29 cellular contexts compared by ENCODE assay signal in genomic region chr13:111540486-111540885, GRCh38.
"Had no signal": no experiment of that assay in that cellular context is flagged by ENCODE, and none has a peak within 500 bp of the region (broad histone marks: within the 10 kb centered on the region; RNA-seq: fewer than 3 reads in every experiment).

No MANE protein-coding gene starts in this region.

- DNase-seq: head of caudate nucleus; hippocampal formation; kidney glomerular epithelial cell; left cardiac atrium; left ventricle myocardium superior; lower lobe of right lung; mammary epithelial cell; mesenchymal stem cell; naive B cell; natural killer cell; nucleus accumbens; psoas muscle; right lobe of liver; stimulated activated CD4-positive, alpha-beta T cell treated with anti-CD3 and anti-CD28 coated beads, Interleukin-2, amount 100 ng/mL, for 48 hours; stimulated activated CD4-positive, alpha-beta T cell treated with anti-CD3 and anti-CD28 coated beads, Interleukin-4, amount 100 ng/mL, for 4 hours; stimulated activated CD8-positive, alpha-beta memory T cell treated with anti-CD3 and anti-CD28 coated beads, Interleukin-4, amount 100 ng/mL, for 48 hours; stimulated activated naive CD8-positive, alpha-beta T cell treated with anti-CD3 and anti-CD28 coated beads, Interleukin-15, Interleukin-2, amounts not matched to agents 100 U/mL and 50 U/mL, for 24 hours; stomach; testis; thyroid gland; transverse colon; upper lobe of right lung had no signal

- H3K36me3 ChIP-seq: lower lobe of right lung, pancreas, right lobe of liver, stomach, thyroid gland, transverse colon, upper lobe of right lung had no signal

- FAIRE-seq: keratinocyte, pancreas, urothelium cell line had no signal

- H3K4me1 Mint-ChIP-seq: mesothelial cell of epicardium; naive B cell; stimulated activated memory B cell treated with anti-CD40 and anti-IgM and Interleukin-4, amounts not matched to agents 10 μg/mL and 1 μg/mL and 100 μg/mL, for 72 hours had no signal

- H3K27me3 ChIP-seq: right lobe of liver, testis, thyroid gland had no signal

- ATAC-seq: left cardiac atrium; left lobe of liver; left ventricle myocardium superior; natural killer cell; pancreas; psoas muscle; right lobe of liver; stimulated activated memory B cell treated with anti-CD40 and anti-IgM and Interleukin-4, amounts not matched to agents 10 μg/mL and 1 μg/mL and 100 μg/mL, for 72 hours; stimulated activated naive CD8-positive, alpha-beta T cell treated with anti-CD3 and anti-CD28 coated beads, Interleukin-15, Interleukin-2, amounts not matched to agents 100 U/mL and 50 U/mL, for 24 hours; upper lobe of right lung had no signal

- H3K4me3 Mint-ChIP-seq: mesothelial cell of epicardium; naive B cell; natural killer cell; stimulated activated memory B cell treated with anti-CD40 and anti-IgM and Interleukin-4, amounts not matched to agents 10 μg/mL and 1 μg/mL and 100 μg/mL, for 72 hours had no signal

- H3K27ac Mint-ChIP-seq: mesothelial cell of epicardium; naive B cell; natural killer cell; stimulated activated memory B cell treated with anti-CD40 and anti-IgM and Interleukin-4, amounts not matched to agents 10 μg/mL and 1 μg/mL and 100 μg/mL, for 72 hours had no signal

- H3K36me3 Mint-ChIP-seq: mesothelial cell of epicardium; naive B cell; natural killer cell; stimulated activated memory B cell treated with anti-CD40 and anti-IgM and Interleukin-4, amounts not matched to agents 10 μg/mL and 1 μg/mL and 100 μg/mL, for 72 hours had no signal

- H3K27ac ChIP-seq: lower lobe of right lung, pancreas, psoas muscle, right lobe of liver, skin epidermis, stomach, testis, thyroid gland, transverse colon, upper lobe of right lung had no signal

- H3K4me3 ChIP-seq: lower lobe of right lung, pancreas, psoas muscle, right lobe of liver, skin epidermis, stomach, testis, thyroid gland, transverse colon, upper lobe of right lung had no signal

- H3K9me3 ChIP-seq: lower lobe of right lung, pancreas, psoas muscle, right lobe of liver, testis, thyroid gland, upper lobe of right lung had no signal

- H3K4me1 ChIP-seq: lower lobe of right lung, pancreas, psoas muscle, stomach, testis, thyroid gland, transverse colon, upper lobe of right lung had no signal
